In genomic region chr6:102549221-102549874, GRCh38 we compare ENCODE assay signal across 25 cellular contexts.
"Had no signal": no experiment of that assay in that cellular context is flagged by ENCODE, and none has a peak within 500 bp of the region (broad histone marks: within the 10 kb centered on the region; RNA-seq: fewer than 3 reads in every experiment).

No MANE protein-coding gene starts in this region.

- DNase-seq: colonic mucosa; effector CD8-positive, alpha-beta T cell; hypothalamus; immature natural killer cell; islet precursor cell; kidney glomerular epithelial cell; left colon; left ventricle myocardium superior; lower lobe of right lung; natural killer cell; stimulated activated CD4-positive, alpha-beta T cell treated with anti-CD3 and anti-CD28 coated beads, Interleukin-12 subunit alpha, Interleukin-12 subunit beta, amount 100 ng/mL, for 4 hours; stimulated activated CD4-positive, alpha-beta T cell treated with anti-CD3 and anti-CD28 coated beads, Interleukin-1b, Interleukin-23, amount 100 ng/mL, for 48 hours; stimulated activated CD4-positive, alpha-beta T cell treated with anti-CD3 and anti-CD28 coated beads, Interleukin-4, amount 100 ng/mL, for 1 hour; stimulated activated CD8-positive, alpha-beta memory T cell treated with anti-CD3 and anti-CD28 coated beads, Interleukin-4, amount 100 ng/mL, for 48 hours; stimulated activated naive CD4-positive, alpha-beta T cell; stimulated activated naive CD8-positive, alpha-beta T cell treated with anti-CD3 and anti-CD28 coated beads, Interleukin-15, amount 100 ng/mL, for 72 hours; thyroid gland had no signal

- H3K9me3 Mint-ChIP-seq: type B pancreatic cell had no signal

- H3K9me3 ChIP-seq: colonic mucosa, lower lobe of right lung, neutrophil, prostate gland, right atrium auricular region, thyroid gland had no signal

- H3K4me1 Mint-ChIP-seq: immature natural killer cell; natural killer cell; neural crest cell; stimulated activated naive CD8-positive, alpha-beta T cell treated with anti-CD3 and anti-CD28 coated beads, Interleukin-15, amount 100 ng/mL, for 72 hours had no signal

- H3K4me3 Mint-ChIP-seq: dendritic cell treated with granulocyte-macrophage colony-stimulating factor and Interleukin-4, amounts not matched to agents 40 ng/mL and 50 ng/mL, for 4 days; immature natural killer cell; natural killer cell; neural crest cell; stimulated activated naive CD8-positive, alpha-beta T cell treated with anti-CD3 and anti-CD28 coated beads, Interleukin-15, amount 100 ng/mL, for 72 hours; type B pancreatic cell had no signal

- H3K36me3 Mint-ChIP-seq: type B pancreatic cell had no signal

- H3K27ac Mint-ChIP-seq: dendritic cell treated with granulocyte-macrophage colony-stimulating factor and Interleukin-4, amounts not matched to agents 40 ng/mL and 50 ng/mL, for 4 days; immature natural killer cell; natural killer cell; stimulated activated naive CD8-positive, alpha-beta T cell treated with anti-CD3 and anti-CD28 coated beads, Interleukin-15, amount 100 ng/mL, for 72 hours; type B pancreatic cell had no signal

- H3K27me3 ChIP-seq: colonic mucosa, neutrophil, right atrium auricular region, thyroid gland had no signal

- H3K27ac ChIP-seq: colonic mucosa, lower lobe of right lung, neutrophil, prostate gland, right atrium auricular region, thyroid gland had no signal

- H3K4me1 ChIP-seq: colonic mucosa, lower lobe of right lung, prostate gland, right atrium auricular region, thyroid gland had no signal

- H3K4me2 ChIP-seq: smooth muscle cell had no signal

- ATAC-seq: left colon; left ventricle myocardium superior; lower lobe of right lung; natural killer cell; sciatic nerve; stimulated activated naive CD8-positive, alpha-beta T cell treated with anti-CD3 and anti-CD28 coated beads, Interleukin-15, amount 100 ng/mL, for 72 hours had no signal

- H3K27me3 Mint-ChIP-seq: dendritic cell treated with granulocyte-macrophage colony-stimulating factor and Interleukin-4, amounts not matched to agents 40 ng/mL and 50 ng/mL, for 4 days; stimulated activated naive CD8-positive, alpha-beta T cell treated with anti-CD3 and anti-CD28 coated beads, Interleukin-15, amount 100 ng/mL, for 72 hours; type B pancreatic cell had no signal

- H3K36me3 ChIP-seq: colonic mucosa, lower lobe of right lung, neutrophil, prostate gland, right atrium auricular region, thyroid gland had no signal

- H3K4me3 ChIP-seq: colonic mucosa, lower lobe of right lung, prostate gland, right atrium auricular region, smooth muscle cell, thyroid gland had no signal
